11 cellular contexts compared by ENCODE assay signal in genomic region chr11:128790200-128790599, GRCh38.
DNase-seq lines count a peak whose midpoint lies in the region; ATAC-seq and TF ChIP-seq lines count a peak whose summit lies in the region.
"Had no signal": no experiment of that assay in that cellular context is flagged by ENCODE, and none has a peak within 500 bp of the region (broad histone marks: within the 10 kb centered on the region; RNA-seq: fewer than 3 reads in every experiment).

No MANE protein-coding gene starts in this region.

- no peaks in the 10 kb centered on the region for H3K9me2 ChIP-seq in hepatocyte (replicated peaks; ENCODE audit: insufficient read depth)

- H3K4me1 ChIP-seq in hepatocyte (ENCODE audit: insufficient read depth) (no peaks in the 10 kb centered on the region), prostate gland (replicated peaks) (no peaks in the 10 kb centered on the region), ascending aorta (no peaks in the 10 kb centered on the region), upper lobe of left lung (peaks cover 0 to 4% (median 0%) of the 10 kb centered on the region in 4 donors)
- H3K4me1 ChIP-seq: parathyroid adenoma had no signal

- intact Hi-C loops in prostate gland (cut with DNase I) (no loop called here), ascending aorta (cut with DNase I) (no loop called here)

- H3K79me2 ChIP-seq in hepatocyte: no peaks in the 10 kb centered on the region
- H3K79me2 ChIP-seq: parathyroid adenoma had no signal

- peak overlapping the region; percentile 74 for H3K27ac ChIP-seq in hepatocyte
- H3K27ac ChIP-seq in prostate gland: no peak overlapping the region
- H3K27ac ChIP-seq in ascending aorta: no peak overlapping the region
- peak overlapping the region in 1 of 4 donors; percentile 43 for H3K27ac ChIP-seq in upper lobe of left lung
- H3K27ac ChIP-seq: KMS-11, parathyroid adenoma had no signal

- H3K4me2 ChIP-seq in hepatocyte: peak overlapping the region; percentile 56
- H3K4me2 ChIP-seq: KMS-11 had no signal

- WGBS in hepatocyte (ENCODE audit: low lambda C conversion rate, missing lambda C conversion rate): 29% methylated on average over 11 of the region's 11 CpGs
- 11% methylated on average over 11 of the region's 11 CpGs for WGBS in prostate gland
- 38 to 50% methylated on average over 11 of the region's 11 CpGs for WGBS in upper lobe of left lung, 2 donors

- DNase-seq in H4 (ENCODE audit: low spot score): peak; percentile 17
- DNase-seq in astrocyte of the hippocampus (ENCODE audit: low read depth, low spot score): peak; percentile 81
- DNase-seq in hepatocyte (ENCODE audit: low spot score): peak; percentile 64
- peak; percentile 11 for DNase-seq in prostate gland (ENCODE audit: low spot score)
- DNase-seq in ascending aorta (ENCODE audit: low spot score in 2 of 2): no peak
- DNase-seq in GM13976 (ENCODE audit: low spot score): no peak
- DNase-seq in upper lobe of left lung: no peak
- DNase-seq: NCI-H524 had no signal

- TF ChIP-seq POLR2A in prostate gland (IDR thresholded peaks at IDR 0.05) (no peak), upper lobe of left lung (IDR thresholded peaks at IDR 0.05) (no peak)

- no peaks in the 10 kb centered on the region for H4K20me1 ChIP-seq in hepatocyte (ENCODE audit: insufficient read depth, poor library complexity, severe bottlenecking)

- H3K27me3 ChIP-seq in hepatocyte (no peaks in the 10 kb centered on the region), prostate gland (replicated peaks; ENCODE audit: insufficient read depth) (no peaks in the 10 kb centered on the region), ascending aorta (no peaks in the 10 kb centered on the region), upper lobe of left lung (no peaks in the 10 kb centered on the region)

- ATAC-seq in upper lobe of left lung (ENCODE audit: low FRiP score in 2 of 2): no peak
- ATAC-seq in GM19035 (IDR thresholded peaks at IDR 0.05; ENCODE audit: unreplicated experiment): no peak

- H3K36me3 ChIP-seq in hepatocyte (replicated peaks; ENCODE audit: insufficient read depth, low read depth) (no peaks in the 10 kb centered on the region), prostate gland (no peaks in the 10 kb centered on the region), ascending aorta (no peaks in the 10 kb centered on the region), upper lobe of left lung (peaks cover 4 to 41% (median 19%) of the 10 kb centered on the region in 4 donors)

- TF ChIP-seq CTCF in hepatocyte (IDR thresholded peaks at IDR 0.05; ENCODE audit: poor library complexity): no peak
- no peak for TF ChIP-seq CTCF in prostate gland (IDR thresholded peaks at IDR 0.05)
- no peak for TF ChIP-seq CTCF in ascending aorta (IDR thresholded peaks at IDR 0.05)
- no peak for TF ChIP-seq CTCF in GM13976 (IDR thresholded peaks at IDR 0.05; ENCODE audit: borderline replicate concordance, control extremely low read depth, extremely low read depth, insufficient read depth, missing control alignments)
- no peak for TF ChIP-seq CTCF in upper lobe of left lung (IDR thresholded peaks at IDR 0.05)

- no peak overlapping the region for H3K4me3 ChIP-seq in hepatocyte
- H3K4me3 ChIP-seq in prostate gland: no peak overlapping the region
- no peak overlapping the region for H3K4me3 ChIP-seq in ascending aorta
- H3K4me3 ChIP-seq in upper lobe of left lung: no peak overlapping the region

- H3K9me3 ChIP-seq in hepatocyte (ENCODE audit: low read depth): no peaks in the 10 kb centered on the region
- no peaks in the 10 kb centered on the region for H3K9me3 ChIP-seq in prostate gland
- no peaks in the 10 kb centered on the region for H3K9me3 ChIP-seq in ascending aorta
- no peaks in the 10 kb centered on the region for H3K9me3 ChIP-seq in upper lobe of left lung

- no peak for TF ChIP-seq EP300 in upper lobe of left lung (IDR thresholded peaks at IDR 0.05)

- in situ Hi-C loops in GM13976 (cut with MboI; ENCODE audit: low sequenced_read_pairs, unreplicated experiment): no loop called here

- H2AFZ ChIP-seq in hepatocyte: no peak overlapping the region
- H2AFZ ChIP-seq: parathyroid adenoma had no signal

Comparison
In these comparisons a context has a peak if more than half of its experiments do, and no peak if none do; other contexts are left out.
1. DNase-seq: peak in H4 (single experiment), astrocyte of the hippocampus (single experiment), hepatocyte (single experiment) and prostate gland (single experiment); none in ascending aorta (0 of 2), GM13976 (single experiment) and upper lobe of left lung (0 of 2).